Comparison of ENCODE assay signal across 2 cellular contexts in genomic region chr22:29195118-29195963, GRCh38.
TF ChIP-seq lines count a peak whose summit lies in the region.

No MANE protein-coding gene starts in this region.

TF ChIP-seq in GM12878, 131 proteins besides CTCF, POLR2A, EP300 and RAD21:
- TF ChIP-seq SP1 (IDR thresholded peaks at IDR 0.05; ENCODE audit: low read depth, low read length) (no peak), ZZZ3 (IDR thresholded peaks at IDR 0.05; ENCODE audit: control insufficient read depth, insufficient read length, low read depth) (no peak), YY1 (IDR thresholded peaks at IDR 0.05; ENCODE audit: low read depth, low read length) (peak; percentile 28; the same call in 1 of the 2 replicates)

TF ChIP-seq in HepG2, 621 proteins besides CTCF, POLR2A, EP300 and RAD21:
- TF ChIP-seq RFXANK (CRISPR knock-in tag; IDR thresholded peaks at IDR 0.05), result no peak
- no peak for TF ChIP-seq ZSCAN31 (CRISPR knock-in tag; IDR thresholded peaks at IDR 0.05; ENCODE audit: low read depth)
- TF ChIP-seq ZBTB20 (CRISPR knock-in tag; IDR thresholded peaks at IDR 0.05; ENCODE audit: borderline replicate concordance, low read depth), result no peak
- no peak for TF ChIP-seq JDP2 (CRISPR knock-in tag; IDR thresholded peaks at IDR 0.05; ENCODE audit: borderline replicate concordance)
- TF ChIP-seq ZSCAN5A (CRISPR knock-in tag; IDR thresholded peaks at IDR 0.05; ENCODE audit: borderline replicate concordance), result no peak
- TF ChIP-seq XRCC5 (optimal IDR thresholded peaks at IDR 0.05; ENCODE audit: low read length), result no peak
- TF ChIP-seq ZNF260 (CRISPR knock-in tag; IDR thresholded peaks at IDR 0.05; ENCODE audit: borderline replicate concordance, low read depth), result no peak
- no peak for TF ChIP-seq THAP8 (CRISPR knock-in tag; IDR thresholded peaks at IDR 0.05; ENCODE audit: borderline replicate concordance)
- no peak for TF ChIP-seq CEBPZ (IDR thresholded peaks at IDR 0.05; ENCODE audit: low read length)
- TF ChIP-seq ZNF629 (CRISPR knock-in tag; conservative IDR thresholded peaks at IDR 0.05), result peak; percentile 81
- TF ChIP-seq CEBPG (CRISPR knock-in tag; IDR thresholded peaks at IDR 0.05), result no peak
- no peak for TF ChIP-seq JARID2 (CRISPR knock-in tag; IDR thresholded peaks at IDR 0.05; ENCODE audit: insufficient replicate concordance)
- no peak for TF ChIP-seq ZNF329 (CRISPR knock-in tag; IDR thresholded peaks at IDR 0.05; ENCODE audit: low read depth)
- no peak for TF ChIP-seq THAP7 (CRISPR knock-in tag; IDR thresholded peaks at IDR 0.05)
- TF ChIP-seq ZNF646 (CRISPR knock-in tag; IDR thresholded peaks at IDR 0.05), result no peak
- 0 out of 2 replicates have a peak, but pooled peaks have one; percentile 19 for TF ChIP-seq ZNF768 (CRISPR knock-in tag; IDR thresholded peaks at IDR 0.05)
